In the genomic region with DNA sequence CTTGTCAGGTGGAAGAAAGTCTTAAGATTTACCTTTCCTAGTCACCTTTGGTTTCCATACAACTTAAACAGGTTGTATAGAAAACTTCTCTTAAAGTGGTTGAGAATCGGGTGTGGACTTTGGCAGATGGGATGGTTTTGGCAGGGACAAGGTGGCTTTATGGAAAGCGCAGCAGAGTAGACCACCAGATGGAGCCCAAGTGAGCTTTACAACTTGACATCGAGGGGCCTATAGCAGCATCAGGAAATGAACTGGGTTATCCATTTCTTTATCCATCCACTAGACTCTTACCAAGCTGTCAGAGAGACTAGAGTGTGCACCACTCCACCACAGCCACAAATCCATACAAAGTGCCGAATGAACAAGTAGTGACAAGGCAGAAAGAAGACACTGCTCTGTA, we compare ENCODE assay signal across 8 cellular contexts.
DNase-seq lines count a peak whose midpoint lies in the region; ATAC-seq and TF ChIP-seq lines count a peak whose summit lies in the region.

No MANE protein-coding gene starts in this region.

- H2AFZ ChIP-seq in smooth muscle cell (ENCODE audit: low read depth): no peak overlapping the region

- H3K9me3 Mint-ChIP-seq in HFFc6: no peaks in the 10 kb centered on the region

- no peaks in the 10 kb centered on the region for H3K36me3 Mint-ChIP-seq in HFFc6 (ENCODE audit: low read depth)

- TF ChIP-seq CTCF in HFFc6 (IDR thresholded peaks at IDR 0.05): peak; percentile 58
- peak; percentile 36 for TF ChIP-seq CTCF in smooth muscle cell (IDR thresholded peaks at IDR 0.05; ENCODE audit: borderline replicate concordance, insufficient read depth, poor library complexity, severe bottlenecking)

- H3K27me3 ChIP-seq in smooth muscle cell (ENCODE audit: low read depth): no peaks in the 10 kb centered on the region

- DNase-seq in DMS79 treated with DMSO at 0.1 percent for 48 hours (lab: John Stamatoyannopoulos, UW) (peak; percentile 5), DMS79 (lab: John Stamatoyannopoulos, UW) (no peak), HFFc6 (no peak), NCI-H526 (lab: John Stamatoyannopoulos, UW) (peak; percentile 68 to 86), Right ventricle myocardium superior (peak; percentile 44), smooth muscle cell (lab: John Stamatoyannopoulos, UW; ENCODE audit: unreplicated experiment) (no peak), occipital lobe (lab: John Stamatoyannopoulos, UW) (no peak)
- DNase-seq in activated T-cell treated with anti-CD3 and anti-CD28 coated beads, Interleukin-2, amount 50 U/mL, for 1 hour: peak; percentile 51

- H3K9me3 ChIP-seq in smooth muscle cell (replicated peaks; ENCODE audit: low read depth): no peaks in the 10 kb centered on the region

- H3K27ac ChIP-seq in smooth muscle cell (ENCODE audit: low read depth): no peak overlapping the region

- no peaks in the 10 kb centered on the region for H4K20me1 ChIP-seq in smooth muscle cell (ENCODE audit: low read depth)

- no peaks in the 10 kb centered on the region for H3K4me1 ChIP-seq in smooth muscle cell (ENCODE audit: low read depth)

- intact Hi-C loops in Right ventricle myocardium superior (cut with DNase I): loop anchor here (5.0 kb wide), 1 partner anchor 269 kb away; no protein-coding TSS in a partner anchor

- H3K36me3 ChIP-seq in smooth muscle cell (ENCODE audit: low read depth): no peaks in the 10 kb centered on the region

- H3K79me2 ChIP-seq in smooth muscle cell (ENCODE audit: low read depth): no peaks in the 10 kb centered on the region

- H3F3A ChIP-seq in smooth muscle cell (ENCODE audit: low read depth): no peaks in the 10 kb centered on the region

- 58% methylated on average over 4 of the region's 4 CpGs for WGBS in smooth muscle cell (ENCODE audit: low lambda C conversion rate)

- no peak overlapping the region for H3K4me2 ChIP-seq in smooth muscle cell

- H3K4me3 Mint-ChIP-seq in HFFc6: no peak overlapping the region

- no peak overlapping the region for H3K27ac Mint-ChIP-seq in HFFc6

- no peak overlapping the region for H3K4me3 ChIP-seq in smooth muscle cell

- H3K4me1 Mint-ChIP-seq in HFFc6 (ENCODE audit: low read depth): peaks cover 19% of the 10 kb centered on the region

- H3K9ac ChIP-seq in smooth muscle cell (ENCODE audit: low read depth): no peak overlapping the region

- no peaks in the 10 kb centered on the region for H3K27me3 Mint-ChIP-seq in HFFc6 (ENCODE audit: insufficient read depth)

- ATAC-seq in Right ventricle myocardium superior (ENCODE audit: poor library complexity): peak; percentile 83

Comparison
In these comparisons a context has a peak if more than half of its experiments do, and no peak if none do; other contexts are left out.
1. DNase-seq: peak in DMS79 treated with DMSO at 0.1 percent for 48 hours (single experiment), NCI-H526 (2 of 2), activated T-cell treated with anti-CD3 and anti-CD28 coated beads, Interleukin-2, amount 50 U/mL, for 1 hour (single experiment) and Right ventricle myocardium superior (single experiment); none in DMS79 (single experiment), HFFc6 (single experiment), smooth muscle cell (single experiment) and occipital lobe (single experiment).